Comparison of ENCODE assay signal across 11 cellular contexts in genomic region chr14:77641207-77641533, GRCh38. TPM values are rescaled to one million over a fixed set of nuclear protein-coding genes. Genes with fewer than 3 reads are reported as not detected.
DNase-seq lines count a peak whose midpoint lies in the region; ATAC-seq and TF ChIP-seq lines count a peak whose summit lies in the region.
"Had no signal": no experiment of that assay in that cellular context is flagged by ENCODE, and none has a peak within 500 bp of the region (broad histone marks: within the 10 kb centered on the region; RNA-seq: fewer than 3 reads in every experiment).

No MANE protein-coding gene starts in this region.

- TF ChIP-seq POLR2A in heart left ventricle (IDR thresholded peaks at IDR 0.05) (no peak), upper lobe of left lung (IDR thresholded peaks at IDR 0.05) (no peak)

- no peaks in the 10 kb centered on the region for H3K36me3 ChIP-seq in heart left ventricle
- H3K36me3 ChIP-seq in liver (ENCODE audit: control insufficient read depth in 4 of 4, insufficient read depth in 3 of 4, low read depth in 1 of 4, low read length in 3 of 4), result no peaks in the 10 kb centered on the region
- no peaks in the 10 kb centered on the region for H3K36me3 ChIP-seq in upper lobe of left lung

- H3K9ac ChIP-seq in liver (ENCODE audit: low read depth in 1 of 2, low read length in 2 of 2), result peak overlapping the region in 1 of 2 donors; percentile 19

- H3K27me3 Mint-ChIP-seq in activated CD4-positive, alpha-beta memory T cell treated with anti-CD3 and anti-CD28 coated beads, Interleukin-2, amount 10 ng/mL, durations not matched to agents 7 days and 5 days, result no peaks in the 10 kb centered on the region

- peak overlapping the region; percentile 62 for H3K27ac Mint-ChIP-seq in activated CD4-positive, alpha-beta memory T cell treated with anti-CD3 and anti-CD28 coated beads, Interleukin-2, amount 10 ng/mL, durations not matched to agents 7 days and 5 days

- WGBS in heart left ventricle, 4 donors, result 70 to 74% (median 70%) methylated on average over 7 of the region's 7 CpGs
- WGBS in liver, result 55% methylated on average over 7 of the region's 7 CpGs
- 37 to 49% methylated on average over 7 of the region's 7 CpGs for WGBS in upper lobe of left lung, 2 donors

- H3K36me3 Mint-ChIP-seq in activated CD4-positive, alpha-beta memory T cell treated with anti-CD3 and anti-CD28 coated beads, Interleukin-2, amount 10 ng/mL, durations not matched to agents 7 days and 5 days (ENCODE audit: low read depth), result peaks cover 3% of the 10 kb centered on the region

- H3K27ac ChIP-seq in heart left ventricle (peak overlapping the region; percentile 73 to 95 (median 81)), liver (ENCODE audit: low read depth in 1 of 2, low read length in 2 of 2) (peak overlapping the region; percentile 60 to 82), upper lobe of left lung (peak overlapping the region; percentile 81 to 94 (median 86))

- ATAC-seq in heart left ventricle (peak in 2 of 4 donors; percentile 4 to 8), Right ventricle myocardium inferior (no peak), upper lobe of left lung (ENCODE audit: low FRiP score in 2 of 2) (peak in 1 of 2 donors; percentile 41), GM21367 (IDR thresholded peaks at IDR 0.05; ENCODE audit: unreplicated experiment) (no peak)

- no peak for TF ChIP-seq EP300 in upper lobe of left lung (IDR thresholded peaks at IDR 0.05)

- H3K4me1 Mint-ChIP-seq in activated CD4-positive, alpha-beta memory T cell treated with anti-CD3 and anti-CD28 coated beads, Interleukin-2, amount 10 ng/mL, durations not matched to agents 7 days and 5 days, result peaks cover 19% of the 10 kb centered on the region

- POLR2A ChIA-PET in activated CD4-positive, alpha-beta memory T cell treated with anti-CD3 and anti-CD28 coated beads, Interleukin-2, amount 10 ng/mL, durations not matched to agents 7 days and 5 days (lab: Charles Lee), result no interaction called here

- DNase-seq in heart left ventricle (no peak), Right ventricle myocardium inferior (ENCODE audit: missing footprints) (no peak), upper lobe of left lung (no peak), anterior cingulate cortex (lab: John Stamatoyannopoulos, UW) (no peak), iPS-NIHi7 (ENCODE audit: extremely low spot score) (no peak)
- no peak for DNase-seq in activated CD4-positive, alpha-beta memory T cell treated with anti-CD3 and anti-CD28 coated beads, Interleukin-2, amount 10 ng/mL, durations not matched to agents 7 days and 5 days
- DNase-seq: DMS153; SHP77; stimulated activated CD4-positive, alpha-beta T cell treated with anti-CD3 and anti-CD28 coated beads, Interleukin-4, amount 100 ng/mL, for 1 hour had no signal

- intact Hi-C loops in heart left ventricle (cut with DNase I) (loop anchor here in 1 of 10 donors (2.0 kb wide), 1 partner anchor 24 kb away; the partner anchor contains the start of gene SPTLC2), Right ventricle myocardium inferior (cut with DNase I) (no loop called here)

- H3K4me3 ChIP-seq in heart left ventricle (peak overlapping the region in 8 of 12 donors; percentile 51 to 66 (median 58)), liver (ENCODE audit: low read depth in 1 of 3, low read length in 3 of 3) (no peak overlapping the region), upper lobe of left lung (peak overlapping the region in 3 of 4 donors; percentile 40 to 62 (median 59))

- H3K9me3 Mint-ChIP-seq in activated CD4-positive, alpha-beta memory T cell treated with anti-CD3 and anti-CD28 coated beads, Interleukin-2, amount 10 ng/mL, durations not matched to agents 7 days and 5 days, result peaks cover 7% of the 10 kb centered on the region

- H3K4me3 Mint-ChIP-seq in activated CD4-positive, alpha-beta memory T cell treated with anti-CD3 and anti-CD28 coated beads, Interleukin-2, amount 10 ng/mL, durations not matched to agents 7 days and 5 days, result peak overlapping the region; percentile 71

- CTCF ChIA-PET in activated CD4-positive, alpha-beta memory T cell treated with anti-CD3 and anti-CD28 coated beads, Interleukin-2, amount 10 ng/mL, durations not matched to agents 7 days and 5 days (lab: Charles Lee), result interaction anchor here (0.6 to 0.7 kb wide), 2 partner anchors 11 to 1042 kb away, joined by 3 to 5 read pairs; no protein-coding TSS in a partner anchor

- H3K27me3 ChIP-seq in heart left ventricle (no peaks in the 10 kb centered on the region), liver (ENCODE audit: control insufficient read depth in 4 of 4, insufficient read depth in 4 of 4, low read length in 3 of 4) (no peaks in the 10 kb centered on the region), upper lobe of left lung (no peaks in the 10 kb centered on the region)

- peaks cover 0 to 4% (median 0%) of the 10 kb centered on the region in 12 donors for H3K9me3 ChIP-seq in heart left ventricle
- H3K9me3 ChIP-seq in liver (ENCODE audit: control insufficient read depth in 4 of 4, low read length in 3 of 4), result no peaks in the 10 kb centered on the region
- no peaks in the 10 kb centered on the region for H3K9me3 ChIP-seq in upper lobe of left lung

- TF ChIP-seq CTCF in heart left ventricle (IDR thresholded peaks at IDR 0.05) (no peak), liver (IDR thresholded peaks at IDR 0.05; ENCODE audit: low read depth, low read length, missing input control) (no peak), upper lobe of left lung (IDR thresholded peaks at IDR 0.05) (no peak)

- TF ChIP-seq RAD21 in liver (IDR thresholded peaks at IDR 0.05), result no peak

- H3K4me1 ChIP-seq in heart left ventricle, result peaks cover 0 to 21% (median 12%) of the 10 kb centered on the region in 12 donors
- H3K4me1 ChIP-seq in liver (ENCODE audit: control insufficient read depth in 4 of 4, insufficient read depth in 4 of 4, low read length in 3 of 4), result peaks cover 0 to 11% (median 4%) of the 10 kb centered on the region in 4 donors
- peaks cover 15 to 27% (median 18%) of the 10 kb centered on the region in 4 donors for H3K4me1 ChIP-seq in upper lobe of left lung

TF ChIP-seq in liver, 16 proteins besides CTCF, POLR2A, EP300 and RAD21:
- TF ChIP-seq HNF4G (IDR thresholded peaks at IDR 0.05), result no peak
- no peak for TF ChIP-seq REST (IDR thresholded peaks at IDR 0.05)
- TF ChIP-seq GABPA (IDR thresholded peaks at IDR 0.05 in 1 of 2, conservative IDR thresholded peaks at IDR 0.05 in 1 of 2), result no peak
- no peak for TF ChIP-seq EGR1 (IDR thresholded peaks at IDR 0.05; ENCODE audit: low read depth in 2 of 2)
- TF ChIP-seq NR2F2 (IDR thresholded peaks at IDR 0.05), result no peak
- no peak for TF ChIP-seq ZBTB33 (IDR thresholded peaks at IDR 0.05)
- TF ChIP-seq YY1 (IDR thresholded peaks at IDR 0.05), result no peak
- TF ChIP-seq MAX (IDR thresholded peaks at IDR 0.05), result no peak
- TF ChIP-seq ATF3 (IDR thresholded peaks at IDR 0.05), result no peak

RNA-seq across cellular contexts. Expression of gene SPTLC2, which starts 24.7 kb away (rescaled TPM):
- total RNA-seq in heart left ventricle (10 to 100 TPM in 8 of 9 donors, 1 to 10 TPM in 1; 8.2 to 25.2 (median 11.2) TPM), Right ventricle myocardium inferior (10.8 TPM), liver (10 to 100 TPM; 15.1 to 19.2 TPM), upper lobe of left lung (10 to 100 TPM; 28.0 to 72.3 (median 37.7) TPM)
- polyA plus RNA-seq in heart left ventricle (10 to 100 TPM in 1 of 2 donors, 1 to 10 TPM in 1; 3.8 to 12.0 TPM), liver (1 to 10 TPM; 3.9 to 4.6 TPM)
- 10 to 100 TPM; 40.6 to 43.2 TPM for total RNA-seq in activated CD4-positive, alpha-beta memory T cell treated with anti-CD3 and anti-CD28 coated beads, Interleukin-2, amount 10 ng/mL, durations not matched to agents 7 days and 5 days

Comparison
In these comparisons a context has a peak if more than half of its experiments do, and no peak if none do; other contexts are left out.
1. H3K4me3 ChIP-seq: peak in heart left ventricle (8 of 12) and upper lobe of left lung (3 of 4); none in liver (0 of 3).
2. Peak in every context shown above with its lines, with median percentiles within 50 percentile points of each other: H3K27ac ChIP-seq.